In the genomic region with DNA sequence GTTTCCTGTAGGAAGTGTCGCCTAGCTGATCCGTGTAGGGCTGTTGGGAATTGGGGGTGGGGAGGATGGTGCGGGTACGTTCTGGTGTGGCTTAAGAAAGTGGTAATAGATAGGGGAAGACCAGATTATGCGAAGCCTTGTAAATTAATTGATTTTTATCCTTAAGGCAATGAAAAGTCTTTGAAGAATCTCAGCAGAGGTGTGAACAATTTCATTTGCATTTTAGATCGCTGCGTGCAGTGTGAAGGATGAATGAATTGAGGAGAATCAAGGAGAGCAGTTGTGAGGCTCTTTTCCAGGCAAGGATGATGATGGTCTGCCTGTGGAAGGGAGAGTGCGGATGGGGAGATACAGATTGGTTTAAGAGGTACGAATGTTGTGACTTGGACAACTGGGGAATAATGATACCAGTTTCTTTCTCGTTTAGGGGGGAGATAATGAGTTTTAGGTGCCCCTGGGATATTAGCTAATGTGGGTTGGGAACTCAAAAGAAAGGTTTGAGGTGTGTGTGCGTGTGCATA, we compare ENCODE assay signal across 7 cellular contexts. TPM values are rescaled to one million over a fixed set of nuclear protein-coding genes. Genes with fewer than 3 reads are reported as not detected.
DNase-seq lines count a peak whose midpoint lies in the region; ATAC-seq and TF ChIP-seq lines count a peak whose summit lies in the region.

No MANE protein-coding gene starts in this region.

- peak; percentile 56 for ATAC-seq in PC-3
- ATAC-seq in gastroesophageal sphincter: no peak
- ATAC-seq in GM21390 (IDR thresholded peaks at IDR 0.05; ENCODE audit: unreplicated experiment): no peak

- POLR2A ChIA-PET in PC-3 (lab: Charles Lee; ENCODE audit: unreplicated experiment): interaction anchor here (0.9 kb wide), 1 partner anchor 16 kb away, joined by 6 read pairs; the partner anchor contains the start of genes NIT1 and PFDN2

- H2AFZ ChIP-seq in GM23248 (peak overlapping the region; percentile 93), PC-3 (ENCODE audit: low read length) (peak overlapping the region; percentile 87)

- 5 to 7% methylated on average over 11 of the region's 11 CpGs for WGBS in GM23248 (ENCODE audit: low coverage in 1 of 2, low lambda C conversion rate in 2 of 2, missing lambda C conversion rate in 2 of 2), 2 experiments
- 3% methylated on average over 10 to 11 of the region's 11 CpGs for WGBS in gastroesophageal sphincter (ENCODE audit: low coverage in 1 of 2), 2 donors

- CTCF ChIA-PET in PC-3 (lab: Charles Lee): interaction anchor here (0.9 to 1.1 kb wide), 2 partner anchors 20 to 33 kb away, joined by 5 read pairs; partner anchors contain the start of genes PPOX and UFC1

- H4K20me1 ChIP-seq in GM23248 (ENCODE audit: insufficient read depth) (no peaks in the 10 kb centered on the region), PC-3 (ENCODE audit: low read length) (no peaks in the 10 kb centered on the region)

- TSS peak; percentile 75 for BruUV-seq in PC-3 (replicated peaks; lab: Mats Ljungman, UMichigan)

- H3K9me2 ChIP-seq in GM23248 (ENCODE audit: insufficient read depth): no peaks in the 10 kb centered on the region
- H3K9me2 ChIP-seq in PC-3 (replicated peaks; ENCODE audit: low read length): no peaks in the 10 kb centered on the region

- peaks cover 21% of the 10 kb centered on the region for H3F3A ChIP-seq in GM23248 (ENCODE audit: insufficient read depth)
- H3F3A ChIP-seq in PC-3 (ENCODE audit: low read length, unreplicated experiment): peaks cover 5% of the 10 kb centered on the region

- intact Hi-C loops in PC-3 (cut with micrococcal nuclease): loop anchor here (2.0 kb wide), 2 partner anchors 20 to 34 kb away; partner anchors contain the start of genes KLHDC9 and UFC1

- H3K9me3 ChIP-seq in GM23248 (ENCODE audit: low read depth) (no peaks in the 10 kb centered on the region), PC-3 (ENCODE audit: low read length) (no peaks in the 10 kb centered on the region), gastroesophageal sphincter (no peaks in the 10 kb centered on the region), subcutaneous abdominal adipose tissue (ENCODE audit: control insufficient read depth in 5 of 5, low read length in 5 of 5) (no peaks in the 10 kb centered on the region)

- H3K27me3 ChIP-seq in GM23248 (replicated peaks; ENCODE audit: insufficient read depth) (no peaks in the 10 kb centered on the region), PC-3 (ENCODE audit: low read length) (no peaks in the 10 kb centered on the region), gastroesophageal sphincter (no peaks in the 10 kb centered on the region), subcutaneous abdominal adipose tissue (ENCODE audit: control insufficient read depth in 5 of 5, insufficient read depth in 4 of 5, low read length in 5 of 5) (no peaks in the 10 kb centered on the region)

- peak overlapping the region; percentile 91 for H3K9ac ChIP-seq in GM23248
- peak overlapping the region; percentile 94 for H3K9ac ChIP-seq in PC-3 (ENCODE audit: low read length)
- H3K9ac ChIP-seq in subcutaneous abdominal adipose tissue (ENCODE audit: low read length in 5 of 5): peak overlapping the region; percentile 82 to 95 (median 87)

- TF ChIP-seq CTCF in PC-3 (conservative IDR thresholded peaks at IDR 0.05; ENCODE audit: low read depth, low read length) (no peak), gastroesophageal sphincter (IDR thresholded peaks at IDR 0.05) (no peak)

- TF ChIP-seq POLR2A in gastroesophageal sphincter (IDR thresholded peaks at IDR 0.05): no peak

- H3K79me2 ChIP-seq in GM23248 (ENCODE audit: insufficient read depth) (peaks cover 86% of the 10 kb centered on the region), PC-3 (ENCODE audit: low read length) (peaks cover 67% of the 10 kb centered on the region)

- H3K27ac ChIP-seq in GM23248: peak overlapping the region; percentile 88
- H3K27ac ChIP-seq in PC-3 (ENCODE audit: low read length): peak overlapping the region; percentile 91
- H3K27ac ChIP-seq in gastroesophageal sphincter: peak overlapping the region; percentile 76 to 98 (median 95)
- H3K27ac ChIP-seq in subcutaneous abdominal adipose tissue (ENCODE audit: low read depth, low read length): peak overlapping the region; percentile 99

- peak overlapping the region; percentile 98 for H3K4me3 ChIP-seq in GM23248
- peak overlapping the region; percentile 90 for H3K4me3 ChIP-seq in PC-3 (ENCODE audit: low read length)
- peak overlapping the region; percentile 55 to 76 for H3K4me3 ChIP-seq in gastroesophageal sphincter
- peak overlapping the region; percentile 75 to 97 (median 91) for H3K4me3 ChIP-seq in subcutaneous abdominal adipose tissue (ENCODE audit: low read depth in 1 of 5, low read length in 5 of 5)

- H3K36me3 ChIP-seq in GM23248 (ENCODE audit: low read depth): peaks cover 13% of the 10 kb centered on the region
- H3K36me3 ChIP-seq in PC-3 (ENCODE audit: low read depth, low read length): peaks cover 11% of the 10 kb centered on the region
- peaks cover 0 to 17% of the 10 kb centered on the region in 2 donors for H3K36me3 ChIP-seq in gastroesophageal sphincter
- H3K36me3 ChIP-seq in subcutaneous abdominal adipose tissue (ENCODE audit: control insufficient read depth in 5 of 5, insufficient read depth in 5 of 5, low read length in 5 of 5): peaks cover 3 to 21% (median 13%) of the 10 kb centered on the region in 5 donors

- peak; percentile 37 for DNase-seq in GM23248
- DNase-seq in PC-3: peak; percentile 23
- DNase-seq in SKM-1 treated with dmso at 0.1 percent for 144 hours (lab: John Stamatoyannopoulos, UW; ENCODE audit: unreplicated experiment): no peak
- DNase-seq in foreskin melanocyte: no peak

- no peak for TF ChIP-seq EP300 in gastroesophageal sphincter (IDR thresholded peaks at IDR 0.05)

- peaks cover 21% of the 10 kb centered on the region for H3K4me1 ChIP-seq in GM23248 (ENCODE audit: insufficient read depth)
- peaks cover 18% of the 10 kb centered on the region for H3K4me1 ChIP-seq in PC-3 (ENCODE audit: insufficient read depth, low read length)
- peaks cover 5 to 56% (median 19%) of the 10 kb centered on the region in 3 donors for H3K4me1 ChIP-seq in gastroesophageal sphincter
- H3K4me1 ChIP-seq in subcutaneous abdominal adipose tissue (ENCODE audit: control insufficient read depth in 5 of 5, insufficient read depth in 5 of 5, low read length in 5 of 5): peaks cover 4 to 62% (median 43%) of the 10 kb centered on the region in 5 donors

- H3K4me2 ChIP-seq in GM23248 (ENCODE audit: unreplicated experiment) (peak overlapping the region; percentile 86), PC-3 (ENCODE audit: low read length) (peak overlapping the region; percentile 98)

- in situ Hi-C loops in GM23248 (cut with MboI): no loop called here

RNA-seq across cellular contexts. Expression of gene DEDD, which starts 0.8 kb away (rescaled TPM):
- 30.4 and 36.7 TPM in 2 replicates for total RNA-seq in GM23248 (2014; rRNA removed; shearing (Covaris generic))
- 37.8 and 38.4 TPM in 2 replicates for polyA plus RNA-seq in GM23248 (2016; fragmentation: Nextera tagmentation; extraction: Ambion mirVana)
- total RNA-seq in PC-3 (2014; rRNA removed): 23.4 and 39.2 TPM in 2 replicates
- 10 to 100 TPM; 34.2 to 54.4 (median 41.7) TPM for total RNA-seq in gastroesophageal sphincter

RNA-seq across cellular contexts. Expression of gene NIT1, which starts 15.4 kb away (rescaled TPM):
- total RNA-seq in GM23248 (2014; rRNA removed; shearing (Covaris generic)): 16.6 and 24.3 TPM in 2 replicates
- 30.4 and 30.9 TPM in 2 replicates for polyA plus RNA-seq in GM23248 (2016; fragmentation: Nextera tagmentation; extraction: Ambion mirVana)
- 18.1 and 27.0 TPM in 2 replicates for total RNA-seq in PC-3 (2014; rRNA removed)
- total RNA-seq in gastroesophageal sphincter: 10 to 100 TPM; 30.4 to 61.9 (median 32.8) TPM

RNA-seq across cellular contexts. Expression of gene PFDN2, which starts 15.4 kb away (rescaled TPM):
- 32.4 and 35.9 TPM in 2 replicates for total RNA-seq in GM23248 (2014; rRNA removed; shearing (Covaris generic))
- 121 and 125 TPM in 2 replicates for polyA plus RNA-seq in GM23248 (2016; fragmentation: Nextera tagmentation; extraction: Ambion mirVana)
- 174 and 197 TPM in 2 replicates for total RNA-seq in PC-3 (2014; rRNA removed)
- total RNA-seq in gastroesophageal sphincter: 10 to 100 TPM; 26.2 to 40.8 (median 31.4) TPM

RNA-seq across cellular contexts. Expression of gene UFC1, which starts 20.5 kb away (rescaled TPM):
- total RNA-seq in GM23248 (2014; rRNA removed; shearing (Covaris generic)): 42.6 and 86.2 TPM in 2 replicates
- 89.5 and 89.6 TPM in 2 replicates for polyA plus RNA-seq in GM23248 (2016; fragmentation: Nextera tagmentation; extraction: Ambion mirVana)
- 84.6 and 113 TPM in 2 replicates for total RNA-seq in PC-3 (2014; rRNA removed)
- total RNA-seq in gastroesophageal sphincter: 10 to 100 TPM; 60.5 to 83.7 (median 72.8) TPM

RNA-seq across cellular contexts. Expression of gene USP21, which starts 26.0 kb away (rescaled TPM):
- 6.3 and 10.5 TPM in 2 replicates for total RNA-seq in GM23248 (2014; rRNA removed; shearing (Covaris generic))
- polyA plus RNA-seq in GM23248 (2016; fragmentation: Nextera tagmentation; extraction: Ambion mirVana): 16.0 and 16.5 TPM in 2 replicates
- 20.6 and 24.4 TPM in 2 replicates for total RNA-seq in PC-3 (2014; rRNA removed)
- 10 to 100 TPM in 3 of 4 donors, 1 to 10 TPM in 1; 10.0 to 27.6 (median 14.7) TPM for total RNA-seq in gastroesophageal sphincter

Comparison
In these comparisons a context has a peak if more than half of its experiments do, and no peak if none do; other contexts are left out.
1. DNase-seq: peak in GM23248 (single experiment) and PC-3 (single experiment); none in SKM-1 treated with dmso at 0.1 percent for 144 hours (single experiment) and foreskin melanocyte (single experiment).
2. Peak in every context shown above with its lines, with median percentiles within 50 percentile points of each other: H3K27ac ChIP-seq, H3K4me3 ChIP-seq and H3K9ac ChIP-seq.